In the genomic region with DNA sequence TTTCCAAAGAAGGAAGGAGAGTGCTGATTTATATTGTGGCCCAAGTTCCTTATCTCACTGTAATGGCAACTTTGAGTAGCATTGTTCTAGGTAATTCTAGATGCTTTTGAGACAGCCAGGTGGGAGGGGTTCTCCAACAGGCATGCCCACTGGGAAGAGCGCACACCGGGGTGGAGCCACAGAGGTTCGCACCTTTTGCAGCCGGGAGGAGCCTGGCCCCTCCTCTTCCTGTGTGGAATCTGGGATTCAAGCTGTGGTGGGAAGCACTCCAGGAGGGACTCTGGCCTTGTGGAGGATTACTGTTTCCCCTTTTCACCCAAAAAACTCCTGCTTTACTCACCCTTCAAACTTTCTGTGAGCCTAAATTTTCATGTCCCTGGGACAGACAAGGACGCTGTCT, we compare ENCODE assay signal across 1 cellular context.
TF ChIP-seq lines count a peak whose summit lies in the region.

No MANE protein-coding gene starts in this region.

TF ChIP-seq in GM23338, 12 proteins besides CTCF, POLR2A, EP300 and RAD21:
- TF ChIP-seq, protein P1, sequence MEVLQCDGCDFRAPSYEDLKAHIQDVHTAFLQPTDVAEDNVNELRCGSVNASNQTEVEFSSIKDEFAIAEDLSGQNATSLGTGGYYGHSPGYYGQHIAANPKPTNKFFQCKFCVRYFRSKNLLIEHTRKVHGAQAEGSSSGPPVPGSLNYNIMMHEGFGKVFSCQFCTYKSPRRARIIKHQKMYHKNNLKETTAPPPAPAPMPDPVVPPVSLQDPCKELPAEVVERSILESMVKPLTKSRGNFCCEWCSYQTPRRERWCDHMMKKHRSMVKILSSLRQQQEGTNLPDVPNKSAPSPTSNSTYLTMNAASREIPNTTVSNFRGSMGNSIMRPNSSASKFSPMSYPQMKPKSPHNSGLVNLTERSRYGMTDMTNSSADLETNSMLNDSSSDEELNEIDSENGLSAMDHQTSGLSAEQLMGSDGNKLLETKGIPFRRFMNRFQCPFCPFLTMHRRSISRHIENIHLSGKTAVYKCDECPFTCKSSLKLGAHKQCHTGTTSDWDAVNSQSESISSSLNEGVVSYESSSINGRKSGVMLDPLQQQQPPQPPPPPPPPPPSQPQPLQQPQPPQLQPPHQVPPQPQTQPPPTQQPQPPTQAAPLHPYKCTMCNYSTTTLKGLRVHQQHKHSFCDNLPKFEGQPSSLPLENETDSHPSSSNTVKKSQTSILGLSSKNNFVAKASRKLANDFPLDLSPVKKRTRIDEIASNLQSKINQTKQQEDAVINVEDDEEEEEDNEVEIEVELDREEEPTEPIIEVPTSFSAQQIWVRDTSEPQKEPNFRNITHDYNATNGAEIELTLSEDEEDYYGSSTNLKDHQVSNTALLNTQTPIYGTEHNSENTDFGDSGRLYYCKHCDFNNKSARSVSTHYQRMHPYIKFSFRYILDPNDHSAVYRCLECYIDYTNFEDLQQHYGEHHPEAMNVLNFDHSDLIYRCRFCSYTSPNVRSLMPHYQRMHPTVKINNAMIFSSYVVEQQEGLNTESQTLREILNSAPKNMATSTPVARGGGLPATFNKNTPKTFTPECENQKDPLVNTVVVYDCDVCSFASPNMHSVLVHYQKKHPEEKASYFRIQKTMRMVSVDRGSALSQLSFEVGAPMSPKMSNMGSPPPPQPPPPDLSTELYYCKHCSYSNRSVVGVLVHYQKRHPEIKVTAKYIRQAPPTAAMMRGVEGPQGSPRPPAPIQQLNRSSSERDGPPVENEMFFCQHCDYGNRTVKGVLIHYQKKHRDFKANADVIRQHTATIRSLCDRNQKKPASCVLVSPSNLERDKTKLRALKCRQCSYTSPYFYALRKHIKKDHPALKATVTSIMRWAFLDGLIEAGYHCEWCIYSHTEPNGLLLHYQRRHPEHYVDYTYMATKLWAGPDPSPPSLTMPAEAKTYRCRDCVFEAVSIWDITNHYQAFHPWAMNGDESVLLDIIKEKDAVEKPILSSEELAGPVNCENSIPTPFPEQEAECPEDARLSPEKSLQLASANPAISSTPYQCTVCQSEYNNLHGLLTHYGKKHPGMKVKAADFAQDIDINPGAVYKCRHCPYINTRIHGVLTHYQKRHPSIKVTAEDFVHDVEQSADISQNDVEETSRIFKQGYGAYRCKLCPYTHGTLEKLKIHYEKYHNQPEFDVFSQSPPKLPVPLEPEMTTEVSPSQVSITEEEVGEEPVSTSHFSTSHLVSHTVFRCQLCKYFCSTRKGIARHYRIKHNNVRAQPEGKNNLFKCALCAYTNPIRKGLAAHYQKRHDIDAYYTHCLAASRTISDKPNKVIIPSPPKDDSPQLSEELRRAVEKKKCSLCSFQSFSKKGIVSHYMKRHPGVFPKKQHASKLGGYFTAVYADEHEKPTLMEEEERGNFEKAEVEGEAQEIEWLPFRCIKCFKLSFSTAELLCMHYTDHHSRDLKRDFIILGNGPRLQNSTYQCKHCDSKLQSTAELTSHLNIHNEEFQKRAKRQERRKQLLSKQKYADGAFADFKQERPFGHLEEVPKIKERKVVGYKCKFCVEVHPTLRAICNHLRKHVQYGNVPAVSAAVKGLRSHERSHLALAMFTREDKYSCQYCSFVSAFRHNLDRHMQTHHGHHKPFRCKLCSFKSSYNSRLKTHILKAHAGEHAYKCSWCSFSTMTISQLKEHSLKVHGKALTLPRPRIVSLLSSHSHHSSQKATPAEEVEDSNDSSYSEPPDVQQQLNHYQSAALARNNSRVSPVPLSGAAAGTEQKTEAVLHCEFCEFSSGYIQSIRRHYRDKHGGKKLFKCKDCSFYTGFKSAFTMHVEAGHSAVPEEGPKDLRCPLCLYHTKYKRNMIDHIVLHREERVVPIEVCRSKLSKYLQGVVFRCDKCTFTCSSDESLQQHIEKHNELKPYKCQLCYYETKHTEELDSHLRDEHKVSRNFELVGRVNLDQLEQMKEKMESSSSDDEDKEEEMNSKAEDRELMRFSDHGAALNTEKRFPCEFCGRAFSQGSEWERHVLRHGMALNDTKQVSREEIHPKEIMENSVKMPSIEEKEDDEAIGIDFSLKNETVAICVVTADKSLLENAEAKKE (CRISPR knock-in tag; IDR thresholded peaks at IDR 0.05) = no peak
- no peak for TF ChIP-seq REST (IDR thresholded peaks at IDR 0.05; ENCODE audit: unreplicated experiment)
- no peak for TF ChIP-seq NANOG (IDR thresholded peaks at IDR 0.05; ENCODE audit: borderline replicate concordance)
- TF ChIP-seq EZH2 (IDR thresholded peaks at IDR 0.05; ENCODE audit: low read depth, unreplicated experiment) = no peak
